17 cellular contexts compared by ENCODE assay signal in the genomic region with DNA sequence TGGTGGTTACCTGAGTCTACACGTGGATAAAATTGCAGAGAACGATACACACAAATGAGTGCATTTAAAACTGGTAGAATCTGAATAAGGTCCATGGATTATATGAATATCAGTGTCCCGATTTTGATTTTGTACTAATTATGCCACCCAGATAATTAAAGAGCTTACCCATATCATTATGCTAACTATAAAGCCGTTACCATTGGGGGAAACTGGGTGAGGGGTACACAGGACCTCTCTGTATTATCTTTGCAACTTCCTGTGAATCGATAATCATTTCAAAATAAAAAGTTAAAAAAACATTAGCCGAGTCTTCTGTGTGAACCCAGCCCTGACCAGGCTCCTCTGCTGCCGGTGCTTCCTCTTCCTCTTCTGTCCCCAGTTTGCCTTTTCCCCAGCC.
DNase-seq lines count a peak whose midpoint lies in the region; ATAC-seq, FAIRE-seq and TF ChIP-seq lines count a peak whose summit lies in the region.
"Had no signal": no experiment of that assay in that cellular context is flagged by ENCODE, and none has a peak within 500 bp of the region (broad histone marks: within the 10 kb centered on the region; RNA-seq: fewer than 3 reads in every experiment).

No MANE protein-coding gene starts in this region.

- no peaks in the 10 kb centered on the region for H3K36me3 ChIP-seq in BLaER1 treated with 17β-estradiol and CSF1 and Interleukin-3, amounts not matched to agents 10 nM and 100 nM
- no peaks in the 10 kb centered on the region for H3K36me3 ChIP-seq in OCI-LY3 (replicated peaks; ENCODE audit: low read depth, low read length)
- no peaks in the 10 kb centered on the region for H3K36me3 ChIP-seq in endodermal cell (ENCODE audit: control insufficient read depth, insufficient read depth, low read length)
- H3K36me3 ChIP-seq: BE2C had no signal

- peaks cover 37% of the 10 kb centered on the region for H3K27me3 Mint-ChIP-seq in endodermal cell (ENCODE audit: insufficient read depth)

- ATAC-seq in A549 (no peak), HG02798 (IDR thresholded peaks at IDR 0.05; ENCODE audit: poor library complexity, unreplicated experiment) (no peak)
- ATAC-seq: HCT116 had no signal

- no peak overlapping the region for H2AFZ ChIP-seq in OCI-LY3 (ENCODE audit: low read depth, low read length)

- peaks cover 5% of the 10 kb centered on the region for H3K9me3 Mint-ChIP-seq in endodermal cell
- H3K9me3 Mint-ChIP-seq: CD8-positive, alpha-beta memory T cell had no signal

- H3K79me2 ChIP-seq in OCI-LY3 (ENCODE audit: low read length) = no peaks in the 10 kb centered on the region

- TF ChIP-seq CTCF in A549 (IDR thresholded peaks at IDR 0.05) (no peak), OCI-LY3 (IDR thresholded peaks at IDR 0.05; ENCODE audit: low read depth, low read length) (no peak), endodermal cell (conservative IDR thresholded peaks at IDR 0.05) (no peak)

- no peak for TF ChIP-seq POLR2A in A549 (IDR thresholded peaks at IDR 0.05; ENCODE audit: low read length)

- CTCF ChIA-PET in A549 (lab: Yijun Ruan, JAX) = interaction anchor here (1.3 kb wide), 1 partner anchor 42 kb away, joined by 5 read pairs; no protein-coding TSS in a partner anchor

- no peak for FAIRE-seq in A549 (lab: Jason Lieb, UNC)
- FAIRE-seq: A204.1, GM12892, GM19239, H54 had no signal

- H3K27me3 ChIP-seq in BLaER1 treated with 17β-estradiol and CSF1 and Interleukin-3, amounts not matched to agents 10 nM and 100 nM = no peaks in the 10 kb centered on the region; a peak in 1 of 22 replicates
- peaks cover 26% of the 10 kb centered on the region; the same call in 1 of the 2 replicates for H3K27me3 ChIP-seq in OCI-LY3 (ENCODE audit: low read depth, low read length)
- peaks cover 36% of the 10 kb centered on the region for H3K27me3 ChIP-seq in endodermal cell (ENCODE audit: control insufficient read depth, insufficient read depth, low read length, poor library complexity, severe bottlenecking)

- H3K36me3 Mint-ChIP-seq in endodermal cell (ENCODE audit: low read depth) = no peaks in the 10 kb centered on the region
- H3K36me3 Mint-ChIP-seq: CD8-positive, alpha-beta memory T cell had no signal

- H3K9ac ChIP-seq in BLaER1 treated with 17β-estradiol and CSF1 and Interleukin-3, amounts not matched to agents 10 nM and 100 nM = no peak overlapping the region
- H3K9ac ChIP-seq in OCI-LY3 (ENCODE audit: low read length) = no peak overlapping the region
- H3K9ac ChIP-seq in endodermal cell (ENCODE audit: extremely low read depth, low read length, poor library complexity, severe bottlenecking) = no peak overlapping the region

- H3K27ac ChIP-seq in A549 = peak overlapping the region; percentile 65 to 82
- no peak overlapping the region; a peak in 1 of 22 replicates for H3K27ac ChIP-seq in BLaER1 treated with 17β-estradiol and CSF1 and Interleukin-3, amounts not matched to agents 10 nM and 100 nM
- no peak overlapping the region for H3K27ac ChIP-seq in OCI-LY3 (ENCODE audit: low read length)
- H3K27ac ChIP-seq in endodermal cell (ENCODE audit: low read depth, low read length) = peak overlapping the region; percentile 45

- H3K4me1 ChIP-seq in A549 (peaks cover 36% of the 10 kb centered on the region), OCI-LY3 (ENCODE audit: low read length) (peaks cover 4% of the 10 kb centered on the region; the same call in 1 of the 2 replicates), endodermal cell (ENCODE audit: control insufficient read depth, insufficient read depth, low read length) (peaks cover 6% of the 10 kb centered on the region)
- peaks cover 13 to 20% (median 16%) of the 10 kb centered on the region in 10 experiments; a peak in 18 of 20 replicates for H3K4me1 ChIP-seq in BLaER1 treated with 17β-estradiol and CSF1 and Interleukin-3, amounts not matched to agents 10 nM and 100 nM
- H3K4me1 ChIP-seq: BE2C had no signal

- H3K4me3 ChIP-seq in A549 = no peak overlapping the region
- no peak overlapping the region for H3K4me3 ChIP-seq in BLaER1 treated with 17β-estradiol and CSF1 and Interleukin-3, amounts not matched to agents 10 nM and 100 nM
- H3K4me3 ChIP-seq in OCI-LY3 (ENCODE audit: low read length) = peak overlapping the region; percentile 10; the same call in 1 of the 2 replicates
- H3K4me3 ChIP-seq in endodermal cell (ENCODE audit: low read length) = no peak overlapping the region

- no peak for DNase-seq in A549 (ENCODE audit: low read depth in 1 of 2, low spot score in 1 of 2)
- DNase-seq in endodermal cell = no peak
- no peak for DNase-seq in activated CD8-positive, alpha-beta memory T cell treated with anti-CD3 and anti-CD28 coated beads, Interleukin-2, amount 50 U/mL, for 4 hours
- DNase-seq in NCI-H146 (lab: John Stamatoyannopoulos, UW) = no peak
- DNase-seq: BE2C; Caco-2; CD8-positive, alpha-beta memory T cell; DND-41; GDM1 had no signal

- WGBS in A549 (ENCODE audit: missing lambda C conversion rate) = 65% methylated on average over 7 of the region's 7 CpGs
- WGBS in endodermal cell (ENCODE audit: insufficient coverage in 1 of 2, insufficient read length in 1 of 2), 2 experiments = 89 to 91% methylated on average over 3 to 6 of the region's 7 CpGs

- H3K4me1 Mint-ChIP-seq in endodermal cell = peaks cover 11% of the 10 kb centered on the region
- H3K4me1 Mint-ChIP-seq: CD8-positive, alpha-beta memory T cell had no signal

- H3K9me3 ChIP-seq in A549 (peaks cover 2% of the 10 kb centered on the region; the same call in 1 of the 3 replicates), OCI-LY3 (ENCODE audit: insufficient read depth, low read length) (no peaks in the 10 kb centered on the region), endodermal cell (ENCODE audit: control insufficient read depth, low read length) (no peaks in the 10 kb centered on the region)
- peaks cover 0 to 6% (median 0%) of the 10 kb centered on the region in 11 experiments; a peak in 2 of 22 replicates for H3K9me3 ChIP-seq in BLaER1 treated with 17β-estradiol and CSF1 and Interleukin-3, amounts not matched to agents 10 nM and 100 nM (replicated peaks in 1 of 11)
- H3K9me3 ChIP-seq: BE2C, Caco-2 had no signal

- no peak overlapping the region for H3K4me3 Mint-ChIP-seq in endodermal cell
- H3K4me3 Mint-ChIP-seq: CD8-positive, alpha-beta memory T cell had no signal

- H3K4me2 ChIP-seq in A549 (peak overlapping the region; percentile 48; the same call in 1 of the 3 replicates), OCI-LY3 (ENCODE audit: low read length) (peak overlapping the region; percentile 36)
- peak overlapping the region; percentile 38 to 64 (median 51); a peak in 21 of 22 replicates for H3K4me2 ChIP-seq in BLaER1 treated with 17β-estradiol and CSF1 and Interleukin-3, amounts not matched to agents 10 nM and 100 nM

- TF ChIP-seq RAD21 in A549 (conservative IDR thresholded peaks at IDR 0.05 in 1 of 2, IDR thresholded peaks at IDR 0.05 in 1 of 2) = no peak

- H4K20me1 ChIP-seq in BLaER1 treated with 17β-estradiol and CSF1 and Interleukin-3, amounts not matched to agents 10 nM and 100 nM = no peaks in the 10 kb centered on the region
- no peaks in the 10 kb centered on the region for H4K20me1 ChIP-seq in OCI-LY3 (ENCODE audit: insufficient read depth, low read length)

- POLR2A ChIA-PET in A549 (lab: Yijun Ruan, JAX) = no interaction called here

- no peak for TF ChIP-seq EP300 in A549 (IDR thresholded peaks at IDR 0.05)

- H3K27ac Mint-ChIP-seq in endodermal cell = no peak overlapping the region
- H3K27ac Mint-ChIP-seq: CD8-positive, alpha-beta memory T cell had no signal

TF ChIP-seq in A549, 52 proteins besides CTCF, POLR2A, EP300 and RAD21 (continues in another document):
- no peak for TF ChIP-seq POLR2AphosphoS2 (conservative IDR thresholded peaks at IDR 0.05; ENCODE audit: low read length)
- no peak for TF ChIP-seq SREBF2 (IDR thresholded peaks at IDR 0.05)
- no peak for TF ChIP-seq CBX8 (IDR thresholded peaks at IDR 0.05)
- no peak for TF ChIP-seq KDM1A (IDR thresholded peaks at IDR 0.05; ENCODE audit: low read depth)
- TF ChIP-seq HOXB5 (CRISPR knock-in tag; IDR thresholded peaks at IDR 0.05) = no peak
- no peak for TF ChIP-seq MAFK (IDR thresholded peaks at IDR 0.05; ENCODE audit: partially characterized antibody)
- TF ChIP-seq NFE2L2 (conservative IDR thresholded peaks at IDR 0.05; ENCODE audit: low read length) = no peak
- TF ChIP-seq, protein P1, sequence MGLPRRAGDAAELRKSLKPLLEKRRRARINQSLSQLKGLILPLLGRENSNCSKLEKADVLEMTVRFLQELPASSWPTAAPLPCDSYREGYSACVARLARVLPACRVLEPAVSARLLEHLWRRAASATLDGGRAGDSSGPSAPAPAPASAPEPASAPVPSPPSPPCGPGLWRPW (IDR thresholded peaks at IDR 0.05) = no peak
- TF ChIP-seq ATOH8 (CRISPR knock-in tag; IDR thresholded peaks at IDR 0.05; ENCODE audit: low read depth) = no peak
- TF ChIP-seq REST (IDR thresholded peaks at IDR 0.05) = no peak

Comparison
In these comparisons a context has a peak if more than half of its experiments do, and no peak if none do; other contexts are left out.
1. H3K27ac ChIP-seq: peak in A549 (2 of 2) and endodermal cell (single experiment); none in BLaER1 treated with 17β-estradiol and CSF1 and Interleukin-3, amounts not matched to agents 10 nM and 100 nM (0 of 11) and OCI-LY3 (single experiment).
2. Peak in every context shown above with its lines, with median percentiles within 50 percentile points of each other: H3K4me2 ChIP-seq.